In genomic region chr4:78552398-78553396, GRCh38 we compare ENCODE assay signal across 8 cellular contexts. TPM values are rescaled to one million over a fixed set of nuclear protein-coding genes. Genes with fewer than 3 reads are reported as not detected.
A peak's percentile ranks its signal among the peaks of the same experiment; 100 is the strongest.
DNase-seq lines count a peak whose midpoint lies in the region; ATAC-seq and TF ChIP-seq lines count a peak whose summit lies in the region.

No MANE protein-coding gene starts in this region.

- H3K9me3 ChIP-seq in SK-N-SH (no peaks in the 10 kb centered on the region), right cardiac atrium (ENCODE audit: control insufficient read depth, low read length) (no peaks in the 10 kb centered on the region), sigmoid colon (no peaks in the 10 kb centered on the region)

- H3K4me1 ChIP-seq in SK-N-SH (ENCODE audit: control insufficient read depth in 1 of 2, insufficient read depth in 2 of 2, low read depth in 1 of 2, low read length in 1 of 2), result peaks cover 5 to 9% of the 10 kb centered on the region in 2 experiments; a peak in 2 of 4 replicates
- no peaks in the 10 kb centered on the region for H3K4me1 ChIP-seq in right cardiac atrium (ENCODE audit: control insufficient read depth, insufficient read depth, low read length)
- peaks cover 0 to 27% (median 17%) of the 10 kb centered on the region in 4 donors for H3K4me1 ChIP-seq in sigmoid colon

- peak overlapping the region; percentile 58 to 61; a peak in 2 of 4 replicates for H3K4me3 ChIP-seq in SK-N-SH (ENCODE audit: low read depth in 2 of 2, low read length in 1 of 2)
- peak overlapping the region; percentile 56 for H3K4me3 ChIP-seq in right cardiac atrium (ENCODE audit: low read length)
- peak overlapping the region; percentile 27 to 68 (median 55) for H3K4me3 ChIP-seq in sigmoid colon

- H3K27me3 ChIP-seq in SK-N-SH (ENCODE audit: insufficient read depth), result no peaks in the 10 kb centered on the region
- H3K27me3 ChIP-seq in right cardiac atrium (ENCODE audit: control insufficient read depth, insufficient read depth), result no peaks in the 10 kb centered on the region
- H3K27me3 ChIP-seq in sigmoid colon, result no peaks in the 10 kb centered on the region

- no peak overlapping the region for H3K9ac ChIP-seq in SK-N-SH

- TF ChIP-seq EP300 in SK-N-SH (IDR thresholded peaks at IDR 0.05; ENCODE audit: borderline replicate concordance in 1 of 2, low read depth in 1 of 2, low read length in 1 of 2) (no peak), sigmoid colon (IDR thresholded peaks at IDR 0.05) (no peak)

- CTCF ChIA-PET in SK-N-SH (lab: Yijun Ruan, JAX), result interaction anchor here (1.8 kb wide), 1 partner anchor 493 kb away, joined by 7 read pairs; no protein-coding TSS in a partner anchor

- intact Hi-C loops in right cardiac atrium (cut with DNase I), result no loop called here
- intact Hi-C loops in sigmoid colon (cut with DNase I), result no loop called here

- 65% methylated on average over 13 of the region's 13 CpGs for WGBS in SK-N-SH (ENCODE audit: low lambda C conversion rate)
- WGBS in right cardiac atrium, result 68% methylated on average over 13 of the region's 13 CpGs
- 35 to 54% methylated on average over 13 of the region's 13 CpGs for WGBS in sigmoid colon, 2 donors

- ATAC-seq in right cardiac atrium, result peak in 1 of 2 donors; percentile 10
- no peak for ATAC-seq in GM21528 (IDR thresholded peaks at IDR 0.05; ENCODE audit: low FRiP score, unreplicated experiment)

- DNase-seq in DMS79 treated with DMSO at 0.1 percent for 48 hours (lab: John Stamatoyannopoulos, UW) (peak; percentile 10), DMS79 (lab: John Stamatoyannopoulos, UW) (no peak), SK-N-SH (no peak), right cardiac atrium (no peak), sigmoid colon (no peak), EL (no peak), SHP77 treated with DMSO at 0.1 percent for 48 hours (lab: John Stamatoyannopoulos, UW) (no peak)

- no peaks in the 10 kb centered on the region for H4K20me1 ChIP-seq in SK-N-SH (ENCODE audit: insufficient read depth)

- no peak overlapping the region for H3K27ac ChIP-seq in SK-N-SH (ENCODE audit: low read depth in 2 of 2, low read length in 1 of 2)
- peak overlapping the region; percentile 57 for H3K27ac ChIP-seq in right cardiac atrium (ENCODE audit: low read length)
- peak overlapping the region; percentile 60 to 86 (median 78) for H3K27ac ChIP-seq in sigmoid colon

- no peak for TF ChIP-seq RAD21 in SK-N-SH (IDR thresholded peaks at IDR 0.05; ENCODE audit: low read length)

- TF ChIP-seq POLR2A in sigmoid colon (IDR thresholded peaks at IDR 0.05), result no peak

- peaks cover 11% of the 10 kb centered on the region for H3F3A ChIP-seq in SK-N-SH (replicated peaks; ENCODE audit: insufficient read depth)

- H3K36me3 ChIP-seq in SK-N-SH (replicated peaks in 1 of 2; ENCODE audit: control insufficient read depth in 1 of 2, insufficient read depth in 2 of 2, low read length in 1 of 2), result no peaks in the 10 kb centered on the region
- no peaks in the 10 kb centered on the region for H3K36me3 ChIP-seq in sigmoid colon

- peak overlapping the region; percentile 79 for H3K4me2 ChIP-seq in SK-N-SH

- H3K9me2 ChIP-seq in SK-N-SH, result no peaks in the 10 kb centered on the region

- POLR2A ChIA-PET in SK-N-SH (lab: Yijun Ruan, JAX), result no interaction called here

- peak overlapping the region; percentile 80; the same call in 1 of the 2 replicates for H2AFZ ChIP-seq in SK-N-SH (ENCODE audit: low read depth)

- TF ChIP-seq CTCF in SK-N-SH (IDR thresholded peaks at IDR 0.05) (no peak), sigmoid colon (IDR thresholded peaks at IDR 0.05) (no peak)

- H3K79me2 ChIP-seq in SK-N-SH (ENCODE audit: insufficient read depth), result no peaks in the 10 kb centered on the region

TF ChIP-seq in SK-N-SH, 30 proteins besides CTCF, POLR2A, EP300 and RAD21:
- 0 out of 2 replicates have a peak, but pooled peaks have one; percentile 11 for TF ChIP-seq NFIC (IDR thresholded peaks at IDR 0.05; ENCODE audit: borderline replicate concordance)
- peak; percentile 47 for TF ChIP-seq JUND (IDR thresholded peaks at IDR 0.05)
- 0 out of 2 replicates have a peak, but pooled peaks have one; percentile 53 for TF ChIP-seq TEAD4 (IDR thresholded peaks at IDR 0.05; ENCODE audit: borderline replicate concordance, insufficient read depth)
- no peak for TF ChIP-seq ZBTB33 (IDR thresholded peaks at IDR 0.05; ENCODE audit: borderline replicate concordance, low read depth)
- no peak for TF ChIP-seq ELF1 (IDR thresholded peaks at IDR 0.05)
- peak; percentile 60 for TF ChIP-seq FOSL2 (IDR thresholded peaks at IDR 0.05; ENCODE audit: borderline replicate concordance, low read depth)
- TF ChIP-seq TCF12 (IDR thresholded peaks at IDR 0.05), result peak; percentile 33
TF ChIP-seq in SK-N-SH: peak in this region for 5.

RNA-seq across cellular contexts. Expression of gene ANXA3, which starts 1.1 kb away (rescaled TPM):
- polyA plus RNA-seq in SK-N-SH (2012; rRNA removed) (13.8 and 15.5 TPM in 2 replicates), right cardiac atrium (48.1 TPM), sigmoid colon (100 to 1,000 TPM in 1 of 3 donors, 10 to 100 TPM in 2; 46.4 to 109 (median 48.0) TPM)
- polyA plus RNA-seq in SK-N-SH (2012; cell fraction: cytosol; rRNA removed), result 16.9 and 18.2 TPM in 2 replicates
- 31.0 and 31.4 TPM in 2 replicates for polyA plus RNA-seq in SK-N-SH (2012; cell fraction: nucleus; rRNA removed)
- total RNA-seq in right cardiac atrium (10 to 100 TPM; 10.9 to 23.0 (median 11.5) TPM), sigmoid colon (10 to 100 TPM; 17.8 to 62.9 (median 34.3) TPM)

Comparison
In these comparisons a context has a peak if more than half of its experiments do, and no peak if none do; other contexts are left out.
1. H3K27ac ChIP-seq: peak in right cardiac atrium (single experiment) and sigmoid colon (4 of 4); none in SK-N-SH (0 of 2).
2. Peak in every context shown above with its lines, with median percentiles within 50 percentile points of each other: H3K4me3 ChIP-seq.